In genomic region chr7:32490127-32490796, GRCh38 we compare ENCODE assay signal across 1 cellular context.
A peak's percentile ranks its signal among the peaks of the same experiment; 100 is the strongest.
TF ChIP-seq lines count a peak whose summit lies in the region.

Gene LSM5 (minus strand): TSS chr7:32490380. CDS start chr7:32490365, 15 bp downstream.

TF ChIP-seq in HepG2, 621 proteins besides CTCF, POLR2A, EP300 and RAD21 (continued from another document and continues in another):
- TF ChIP-seq ZBTB40 (IDR thresholded peaks at IDR 0.05): peak; percentile 91
- TF ChIP-seq ZBTB40 (CRISPR knock-in tag; IDR thresholded peaks at IDR 0.05): peak; percentile 92
- TF ChIP-seq ZNF3 (CRISPR knock-in tag; IDR thresholded peaks at IDR 0.05): no peak
- no peak for TF ChIP-seq TAF15 (IDR thresholded peaks at IDR 0.05; ENCODE audit: low read depth, low read length, poor library complexity, severe bottlenecking)
- no peak for TF ChIP-seq U2AF2 (IDR thresholded peaks at IDR 0.05; ENCODE audit: low read depth, low read length)
- peak; percentile 86 for TF ChIP-seq UBTF (CRISPR knock-in tag; IDR thresholded peaks at IDR 0.05)
- TF ChIP-seq ZHX1 (CRISPR knock-in tag; IDR thresholded peaks at IDR 0.05; ENCODE audit: low read depth): peak; percentile 73
- TF ChIP-seq ATAD3A (CRISPR knock-in tag; IDR thresholded peaks at IDR 0.05): no peak; the same call in 1 of the 2 replicates
- no peak; the same call in 1 of the 2 replicates for TF ChIP-seq ZNF431 (CRISPR knock-in tag; IDR thresholded peaks at IDR 0.05; ENCODE audit: borderline replicate concordance, low read depth)
- no peak for TF ChIP-seq ZNF775 (CRISPR knock-in tag; IDR thresholded peaks at IDR 0.05; ENCODE audit: borderline replicate concordance)
- peak; percentile 63; the same call in 1 of the 2 replicates for TF ChIP-seq GATAD2A (CRISPR knock-in tag; IDR thresholded peaks at IDR 0.05)
- TF ChIP-seq SPEN (CRISPR knock-in tag; IDR thresholded peaks at IDR 0.05; ENCODE audit: low read depth): peak; percentile 87
- no peak for TF ChIP-seq SMAD9 (CRISPR knock-in tag; IDR thresholded peaks at IDR 0.05)
- TF ChIP-seq ZBTB10 (CRISPR knock-in tag; IDR thresholded peaks at IDR 0.05; ENCODE audit: borderline replicate concordance): peak; percentile 65; the same call in 1 of the 2 replicates
- no peak for TF ChIP-seq E2F2 (CRISPR knock-in tag; IDR thresholded peaks at IDR 0.05; ENCODE audit: borderline replicate concordance)
- peak; percentile 61; the same call in 1 of the 2 replicates for TF ChIP-seq NFRKB (IDR thresholded peaks at IDR 0.05)
- TF ChIP-seq ZNF180 (CRISPR knock-in tag; IDR thresholded peaks at IDR 0.05; ENCODE audit: borderline replicate concordance, low read depth): no peak; the same call in none of the 2 replicates
- peak; percentile 69; the same call in 1 of the 2 replicates for TF ChIP-seq MEIS1 (CRISPR knock-in tag; IDR thresholded peaks at IDR 0.05; ENCODE audit: borderline replicate concordance)
- no peak for TF ChIP-seq MLX (CRISPR knock-in tag; IDR thresholded peaks at IDR 0.05)
- TF ChIP-seq ZBTB1 (CRISPR knock-in tag; IDR thresholded peaks at IDR 0.05; ENCODE audit: borderline replicate concordance): 0 out of 2 replicates have a peak, but pooled peaks have one; percentile 22
- no peak for TF ChIP-seq RARG (CRISPR knock-in tag; IDR thresholded peaks at IDR 0.05; ENCODE audit: low read depth)
- peak; percentile 96 for TF ChIP-seq ZNF280B (CRISPR knock-in tag; IDR thresholded peaks at IDR 0.05; ENCODE audit: borderline replicate concordance)
- TF ChIP-seq TFE3 (CRISPR knock-in tag; IDR thresholded peaks at IDR 0.05): peak; percentile 73; the same call in 1 of the 2 replicates
- TF ChIP-seq ZNF691 (CRISPR knock-in tag; IDR thresholded peaks at IDR 0.05; ENCODE audit: borderline replicate concordance, low read depth): peak; percentile 90
- TF ChIP-seq ZFP90 (CRISPR knock-in tag; IDR thresholded peaks at IDR 0.05; ENCODE audit: borderline replicate concordance): peak; percentile 88
- TF ChIP-seq ZNF468 (CRISPR knock-in tag; IDR thresholded peaks at IDR 0.05): no peak
- TF ChIP-seq ZNF253 (CRISPR knock-in tag; IDR thresholded peaks at IDR 0.05; ENCODE audit: borderline replicate concordance): peak; percentile 50; the same call in 1 of the 2 replicates
